ENCODE assay signal across 24 cellular contexts in the genomic region with DNA sequence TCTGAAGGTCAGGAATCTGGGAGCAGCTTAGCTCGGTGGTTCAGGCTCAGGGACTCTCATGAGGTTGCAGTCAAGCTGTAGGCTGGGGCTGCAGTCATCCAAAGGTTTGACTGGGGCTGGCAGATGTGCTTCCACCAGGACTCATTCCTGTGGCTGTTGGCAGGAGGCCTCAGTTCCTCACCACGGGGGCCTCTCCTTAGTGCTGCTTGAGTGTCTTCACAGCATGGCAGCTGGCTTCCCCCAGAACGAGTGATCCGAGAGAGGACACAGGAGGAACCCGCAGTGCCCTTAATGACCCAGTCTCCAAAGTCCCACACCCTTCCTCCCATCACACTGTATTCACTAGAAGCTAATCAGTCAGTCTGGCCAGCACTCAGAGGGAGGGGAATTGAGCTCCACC. TPM values are rescaled to one million over a fixed set of nuclear protein-coding genes. Genes with fewer than 3 reads are reported as not detected.
"Had no signal": no experiment of that assay in that cellular context is flagged by ENCODE, and none has a peak within 500 bp of the region (broad histone marks: within the 10 kb centered on the region; RNA-seq: fewer than 3 reads in every experiment).

No MANE protein-coding gene starts in this region.

- H3K9ac ChIP-seq: parathyroid adenoma had no signal

- H3K4me3 Mint-ChIP-seq: activated naive CD4-positive, alpha-beta T cell treated with anti-CD3 and anti-CD28 coated beads for 36 hours; effector memory CD8-positive, alpha-beta T cell; mesothelial cell of epicardium; naive thymus-derived CD4-positive, alpha-beta T cell had no signal

- H3K27me3 ChIP-seq: colonic mucosa, gastroesophageal sphincter, heart right ventricle, sigmoid colon, tibial nerve had no signal

- H3K27ac Mint-ChIP-seq: effector memory CD8-positive, alpha-beta T cell; mesothelial cell of epicardium had no signal

- H3K9me3 Mint-ChIP-seq: activated naive CD4-positive, alpha-beta T cell treated with anti-CD3 and anti-CD28 coated beads for 36 hours; effector memory CD8-positive, alpha-beta T cell had no signal

- H2AFZ ChIP-seq: parathyroid adenoma had no signal

- ATAC-seq: effector memory CD8-positive, alpha-beta T cell; gastroesophageal sphincter; heart right ventricle; naive thymus-derived CD4-positive, alpha-beta T cell had no signal

- H3K4me1 ChIP-seq: colonic mucosa, heart right ventricle, parathyroid adenoma, sigmoid colon, tibial nerve had no signal

- H3K4me1 Mint-ChIP-seq: mesothelial cell of epicardium had no signal

- H3K4me3 ChIP-seq: colonic mucosa, gastroesophageal sphincter, heart right ventricle, psoas muscle, sigmoid colon, smooth muscle cell, tibial nerve had no signal

- H3K9me3 ChIP-seq: colonic mucosa, gastroesophageal sphincter, heart right ventricle, psoas muscle, sigmoid colon, tibial nerve had no signal

- H3K4me2 ChIP-seq: smooth muscle cell had no signal

- H3K27ac ChIP-seq: colonic mucosa, gastroesophageal sphincter, heart right ventricle, parathyroid adenoma, psoas muscle, sigmoid colon, tibial nerve, VCaP had no signal

- FAIRE-seq: TTC549 had no signal

- H3K27me3 Mint-ChIP-seq: effector memory CD8-positive, alpha-beta T cell; naive thymus-derived CD4-positive, alpha-beta T cell had no signal

- DNase-seq: activated CD4-positive, alpha-beta T cell treated with anti-CD3 and anti-CD28 coated beads for 48 hours; activated CD4-positive, alpha-beta T cell treated with anti-CD3 and anti-CD28 coated beads, Interleukin-2, amount 50 U/mL, for 48 hours; activated CD8-positive, alpha-beta memory T cell treated with anti-CD3 and anti-CD28 coated beads for 24 hours; activated effector memory CD4-positive, alpha-beta T cell treated with anti-CD3 and anti-CD28 coated beads, Interleukin-2, amount 50 U/mL, for 16 hours; activated naive CD4-positive, alpha-beta T cell treated with anti-CD3 and anti-CD28 coated beads for 36 hours; colonic mucosa; effector memory CD8-positive, alpha-beta T cell; erythroblast; heart right ventricle; naive thymus-derived CD4-positive, alpha-beta T cell; nucleus accumbens; sigmoid colon; stimulated activated CD4-positive, alpha-beta T cell treated with anti-CD3 and anti-CD28 coated beads, Interleukin-1b, Interleukin-23, amount 100 ng/mL, for 48 hours; stimulated activated naive CD4-positive, alpha-beta T cell; T-helper 9 cell had no signal

RNA-seq across cellular contexts. Expression of gene EHD2, which starts 38.7 kb away (rescaled TPM):
- polyA plus RNA-seq: naive thymus-derived CD4-positive, alpha-beta T cell; neural cell had no signal
